In the genomic region with DNA sequence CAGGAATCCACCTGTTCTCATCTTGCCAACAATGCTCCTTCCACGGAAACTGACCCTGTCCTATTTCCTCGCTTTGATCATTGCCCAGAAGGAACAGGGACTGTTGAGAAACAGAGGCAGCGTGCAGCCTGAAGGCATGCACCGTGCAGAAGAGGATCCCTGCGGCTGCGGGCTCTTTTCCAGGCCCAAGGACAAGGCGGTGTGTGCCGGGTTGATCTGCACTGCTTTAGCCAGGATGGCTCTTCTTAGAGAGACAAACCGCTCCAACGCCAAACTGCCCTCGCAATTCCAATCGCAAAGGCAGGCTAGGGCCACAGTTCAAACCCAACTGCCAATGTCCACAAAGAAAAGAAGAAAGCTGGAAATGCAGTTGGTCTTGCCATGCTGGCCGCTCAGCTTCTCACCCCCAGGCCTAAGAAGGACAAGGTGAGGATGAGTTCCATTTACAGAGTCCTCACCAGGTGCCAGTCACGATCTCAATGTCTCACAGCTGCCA, we compare ENCODE assay signal across 20 cellular contexts.
"Had no signal": no experiment of that assay in that cellular context is flagged by ENCODE, and none has a peak within 500 bp of the region (broad histone marks: within the 10 kb centered on the region; RNA-seq: fewer than 3 reads in every experiment).

No MANE protein-coding gene starts in this region.

- ATAC-seq: T-cell had no signal

- H3K9ac ChIP-seq: SK-N-SH had no signal

- H3K9me3 ChIP-seq: SK-N-SH had no signal

- H3K4me2 ChIP-seq: SK-N-SH had no signal

- DNase-seq: KBM-7, MV-4-11, NCI-H1048, NCI-H1105, NCI-H1417, NCI-H1436 treated with DMSO at 0.1 percent for 48 hours, NCI-H1694, NCI-H187 treated with DMSO at 0.1 percent for 48 hours, NCI-H2029 treated with DMSO at 0.1 percent for 48 hours, NCI-H226, NCI-H446, NCI-H510A, NCI-H524 treated with DMSO at 0.1 percent for 48 hours, NCI-H69, NCI-H774, RPMI8226, SHP77, SK-N-SH, SW 1271, T-cell had no signal
